9 cellular contexts compared by ENCODE assay signal in the genomic region with DNA sequence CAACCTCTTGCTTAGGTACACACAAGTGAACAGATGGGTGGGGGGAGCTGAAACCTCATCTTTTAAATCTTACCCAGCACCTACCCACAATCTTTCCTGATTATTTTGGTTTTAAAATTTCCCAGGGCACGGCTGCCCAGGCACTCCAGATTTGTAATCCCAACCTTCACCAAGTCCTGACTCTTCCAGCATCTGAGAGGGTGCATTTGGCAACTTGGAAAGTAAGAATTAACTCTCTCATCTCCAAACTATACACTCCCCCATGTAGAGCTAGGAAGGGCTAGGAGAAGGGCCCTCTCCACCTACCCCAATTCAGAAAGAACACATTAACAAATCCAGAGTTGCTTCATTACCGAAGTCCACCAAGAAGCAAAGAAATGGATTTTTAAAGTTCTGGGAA. TPM values are rescaled to one million over a fixed set of nuclear protein-coding genes. Genes with fewer than 3 reads are reported as not detected.
A peak's percentile ranks its signal among the peaks of the same experiment; 100 is the strongest.
DNase-seq lines count a peak whose midpoint lies in the region; ATAC-seq and TF ChIP-seq lines count a peak whose summit lies in the region.
"Had no signal": no experiment of that assay in that cellular context is flagged by ENCODE, and none has a peak within 500 bp of the region (broad histone marks: within the 10 kb centered on the region; RNA-seq: fewer than 3 reads in every experiment).

No MANE protein-coding gene starts in this region.

- H3K4me1 ChIP-seq in cardiac muscle cell (ENCODE audit: low read depth) (peaks cover 34% of the 10 kb centered on the region), esophagus (ENCODE audit: control insufficient read depth in 2 of 2, insufficient read depth in 2 of 2, low read length in 1 of 2) (no peaks in the 10 kb centered on the region), uterus (peaks cover 0 to 12% of the 10 kb centered on the region in 2 donors)

- H3K4me3 Mint-ChIP-seq in naive thymus-derived CD8-positive, alpha-beta T cell = no peak overlapping the region
- H3K4me3 Mint-ChIP-seq in natural killer cell = no peak overlapping the region

- H3K36me3 Mint-ChIP-seq in naive thymus-derived CD8-positive, alpha-beta T cell = peaks cover 0 to 2% (median 0%) of the 10 kb centered on the region in 3 donors
- H3K36me3 Mint-ChIP-seq in natural killer cell = peaks cover 9% of the 10 kb centered on the region

- WGBS in esophagus, 2 donors = 35 to 36% methylated on average over 2 of the region's 2 CpGs

- TF ChIP-seq POLR2A in uterus (IDR thresholded peaks at IDR 0.05) = no peak

- no peaks in the 10 kb centered on the region for H3K9me3 ChIP-seq in cardiac muscle cell (ENCODE audit: low read depth)
- H3K9me3 ChIP-seq in esophagus (ENCODE audit: control insufficient read depth in 2 of 2, insufficient read depth in 1 of 2, low read depth in 1 of 2, low read length in 1 of 2) = no peaks in the 10 kb centered on the region
- H3K9me3 ChIP-seq in uterus = no peaks in the 10 kb centered on the region

- peaks cover 0 to 10% (median 2%) of the 10 kb centered on the region in 9 donors for H3K9me3 Mint-ChIP-seq in naive thymus-derived CD8-positive, alpha-beta T cell
- H3K9me3 Mint-ChIP-seq in natural killer cell = peaks cover 11 to 14% of the 10 kb centered on the region in 2 donors

- intact Hi-C loops in left ventricle myocardium superior (cut with micrococcal nuclease) (no loop called here), uterus (cut with DNase I; ENCODE audit: low total_unique reads) (no loop called here), natural killer cell (cut with micrococcal nuclease) (no loop called here)

- H3K4me1 Mint-ChIP-seq in naive thymus-derived CD8-positive, alpha-beta T cell = no peaks in the 10 kb centered on the region
- H3K4me1 Mint-ChIP-seq in natural killer cell = no peaks in the 10 kb centered on the region

- no peak overlapping the region for H3K27ac Mint-ChIP-seq in naive thymus-derived CD8-positive, alpha-beta T cell
- no peak overlapping the region for H3K27ac Mint-ChIP-seq in natural killer cell

- no peak overlapping the region for H3K27ac ChIP-seq in cardiac muscle cell
- H3K27ac ChIP-seq in esophagus (ENCODE audit: low read depth in 2 of 2, low read length in 1 of 2) = peak overlapping the region; percentile 68 to 78
- H3K27ac ChIP-seq in uterus = peak overlapping the region; percentile 93 to 94

- peak in 1 of 2 donors; percentile 33 for DNase-seq in cardiac muscle cell (ENCODE audit: low read depth in 1 of 2, low spot score in 1 of 2)
- no peak for DNase-seq in left ventricle myocardium superior
- DNase-seq in myocyte (ENCODE audit: low read depth) = peak; percentile 26
- DNase-seq in uterus = no peak
- no peak for DNase-seq in naive thymus-derived CD8-positive, alpha-beta T cell
- no peak for DNase-seq in natural killer cell

- no peaks in the 10 kb centered on the region for H3K36me3 ChIP-seq in cardiac muscle cell
- H3K36me3 ChIP-seq in esophagus (ENCODE audit: control insufficient read depth in 2 of 2, insufficient read depth in 2 of 2, low read length in 1 of 2) = no peaks in the 10 kb centered on the region
- no peaks in the 10 kb centered on the region for H3K36me3 ChIP-seq in uterus

- no peak for ATAC-seq in left ventricle myocardium superior
- no peak for ATAC-seq in naive thymus-derived CD8-positive, alpha-beta T cell
- ATAC-seq in natural killer cell = no peak
- ATAC-seq in GM21423 (IDR thresholded peaks at IDR 0.05; ENCODE audit: unreplicated experiment) = no peak
- ATAC-seq: K562 had no signal

- TF ChIP-seq CTCF in cardiac muscle cell (IDR thresholded peaks at IDR 0.05; ENCODE audit: low read depth, low read length) (no peak), uterus (IDR thresholded peaks at IDR 0.05) (no peak), natural killer cell (IDR thresholded peaks at IDR 0.05) (no peak)

- H3K4me3 ChIP-seq in cardiac muscle cell (peak overlapping the region; percentile 84), esophagus (ENCODE audit: low read depth in 1 of 2, low read length in 2 of 2) (peak overlapping the region in 1 of 2 donors; percentile 41), uterus (peak overlapping the region; percentile 60 to 71)
- H3K4me3 ChIP-seq: K562 had no signal

- POLR2A ChIA-PET in naive thymus-derived CD8-positive, alpha-beta T cell (lab: Charles Lee) = no interaction called here

- H3K27me3 ChIP-seq in cardiac muscle cell (no peaks in the 10 kb centered on the region), esophagus (ENCODE audit: control insufficient read depth in 1 of 2, insufficient read depth in 2 of 2, low read length in 2 of 2) (no peaks in the 10 kb centered on the region), uterus (no peaks in the 10 kb centered on the region)

- peaks cover 20 to 83% (median 25%) of the 10 kb centered on the region in 5 donors for H3K27me3 Mint-ChIP-seq in naive thymus-derived CD8-positive, alpha-beta T cell
- H3K27me3 Mint-ChIP-seq in natural killer cell (ENCODE audit: low read depth in 2 of 2) = peaks cover 3 to 22% of the 10 kb centered on the region in 2 donors

RNA-seq across cellular contexts. Expression of a gene that starts 41.7 kb away (rescaled TPM):
- total RNA-seq in cardiac muscle cell (11.6 and 11.7 TPM in 2 replicates), left ventricle myocardium superior (4.1 TPM), myocyte (14.6 and 20.2 TPM in 2 replicates), uterus (10 to 100 TPM; 26.2 to 87.3 (median 47.9) TPM), natural killer cell (1 to 10 TPM in 2 of 3 donors, under 1 TPM in 1; 0.07 to 3.3 (median 1.8) TPM)
- polyA plus RNA-seq in cardiac muscle cell (3.3 and 4.3 TPM in 2 replicates), esophagus (1 to 10 TPM; 1.3 to 2.7 TPM)
- polyA plus RNA-seq in myocyte (2012) = 12.8 TPM
- total RNA-seq in naive thymus-derived CD8-positive, alpha-beta T cell = not detected
- polyA plus RNA-seq in naive thymus-derived CD8-positive, alpha-beta T cell = not detected
- polyA plus RNA-seq: K562 had no signal
